In genomic region chr11:27495710-27496300, GRCh38 we compare ENCODE assay signal across 23 cellular contexts. TPM values are rescaled to one million over a fixed set of nuclear protein-coding genes. Genes with fewer than 3 reads are reported as not detected.
DNase-seq lines count a peak whose midpoint lies in the region; ATAC-seq and TF ChIP-seq lines count a peak whose summit lies in the region.
"Had no signal": no experiment of that assay in that cellular context is flagged by ENCODE, and none has a peak within 500 bp of the region (broad histone marks: within the 10 kb centered on the region; RNA-seq: fewer than 3 reads in every experiment).

No MANE protein-coding gene starts in this region.

- dilution Hi-C loops in mammary epithelial cell (cut with HindIII; ENCODE audit: low sequenced_read_pairs), result loop anchor here (25.0 kb wide), 1 partner anchor 309 kb away; no protein-coding TSS in a partner anchor

- H3K79me2 ChIP-seq in mammary epithelial cell (ENCODE audit: insufficient read depth, low read length), result peaks cover 34% of the 10 kb centered on the region

- peak overlapping the region; percentile 19 for H3K27ac Mint-ChIP-seq in MCF 10A (ENCODE audit: low read depth, unreplicated experiment)
- peak overlapping the region; percentile 53 for H3K27ac Mint-ChIP-seq in stimulated activated effector memory CD8-positive, alpha-beta T cell treated with anti-CD3 and anti-CD28 coated beads, Interleukin-12 subunit alpha, Interleukin-12 subunit beta, amount 100 ng/mL, for 72 hours
- H3K27ac Mint-ChIP-seq: B cell, IgD-negative memory B cell had no signal

- H3K4me1 ChIP-seq in mammary epithelial cell (ENCODE audit: insufficient read depth, low read length), result no peaks in the 10 kb centered on the region

- peaks cover 36% of the 10 kb centered on the region for H3K36me3 ChIP-seq in mammary epithelial cell (ENCODE audit: insufficient read depth, low read length)

- no peak overlapping the region for H3K4me2 ChIP-seq in mammary epithelial cell (ENCODE audit: insufficient read depth, low read depth, low read length)

- intact Hi-C loops in MCF 10A (cut with micrococcal nuclease) (loop anchor here (5.0 kb wide), 1 partner anchor 1836 kb away; no protein-coding TSS in a partner anchor), mammary epithelial cell (cut with micrococcal nuclease) (no loop called here)

- no peak overlapping the region for H3K4me3 Mint-ChIP-seq in MCF 10A (ENCODE audit: unreplicated experiment)
- H3K4me3 Mint-ChIP-seq in stimulated activated effector memory CD8-positive, alpha-beta T cell treated with anti-CD3 and anti-CD28 coated beads, Interleukin-12 subunit alpha, Interleukin-12 subunit beta, amount 100 ng/mL, for 72 hours, result no peak overlapping the region
- H3K4me3 Mint-ChIP-seq: B cell; CD8-positive, alpha-beta memory T cell; IgD-negative memory B cell had no signal

- BruUV-seq in MCF 10A (replicated peaks; lab: Mats Ljungman, UMichigan) (no TSS peak), mammary epithelial cell (replicated peaks; lab: Mats Ljungman, UMichigan) (no TSS peak)

- POLR2A ChIA-PET in MCF 10A (lab: Yijun Ruan, JAX), result interaction anchor here (0.8 to 3.6 kb wide), 5 partner anchors 9 to 312 kb away, joined by 3 to 15 read pairs (median 3); no protein-coding TSS in a partner anchor

- no peak overlapping the region for H3K4me3 ChIP-seq in mammary epithelial cell (replicated peaks in 1 of 3; ENCODE audit: insufficient read depth in 1 of 3, low read depth in 2 of 3, low read length in 3 of 3)

- H3K27me3 ChIP-seq in mammary epithelial cell (ENCODE audit: insufficient read depth, low read length), result no peaks in the 10 kb centered on the region

- H3K27ac ChIP-seq in mammary epithelial cell (ENCODE audit: insufficient read depth, low read depth, low read length), result no peak overlapping the region
- H3K27ac ChIP-seq: 22Rv1, C4-2B had no signal

- no peaks in the 10 kb centered on the region for H3K4me1 Mint-ChIP-seq in MCF 10A (ENCODE audit: insufficient read depth, unreplicated experiment)
- no peaks in the 10 kb centered on the region for H3K4me1 Mint-ChIP-seq in stimulated activated effector memory CD8-positive, alpha-beta T cell treated with anti-CD3 and anti-CD28 coated beads, Interleukin-12 subunit alpha, Interleukin-12 subunit beta, amount 100 ng/mL, for 72 hours

- TF ChIP-seq CTCF in MCF 10A (IDR thresholded peaks at IDR 0.05; ENCODE audit: unreplicated experiment), result no peak
- TF ChIP-seq CTCF in mammary epithelial cell (conservative IDR thresholded peaks at IDR 0.05 in 1 of 2, IDR thresholded peaks at IDR 0.05 in 1 of 2; ENCODE audit: extremely low read depth in 1 of 2, insufficient read depth in 1 of 2, low read depth in 1 of 2, low read length in 2 of 2), result no peak

- no peaks in the 10 kb centered on the region for H3K9me3 Mint-ChIP-seq in MCF 10A (ENCODE audit: unreplicated experiment)
- H3K9me3 Mint-ChIP-seq in stimulated activated effector memory CD8-positive, alpha-beta T cell treated with anti-CD3 and anti-CD28 coated beads, Interleukin-12 subunit alpha, Interleukin-12 subunit beta, amount 100 ng/mL, for 72 hours, result no peaks in the 10 kb centered on the region
- H3K9me3 Mint-ChIP-seq: CD8-positive, alpha-beta memory T cell; IgD-negative memory B cell had no signal

- no peak for DNase-seq in MCF 10A (ENCODE audit: unreplicated experiment)
- no peak for DNase-seq in mammary epithelial cell
- peak; percentile 54 for DNase-seq in NCI-H146 (lab: John Stamatoyannopoulos, UW)
- DNase-seq in left lobe of liver (ENCODE audit: low spot score), result no peak
- DNase-seq in stimulated activated effector memory CD8-positive, alpha-beta T cell treated with anti-CD3 and anti-CD28 coated beads, Interleukin-12 subunit alpha, Interleukin-12 subunit beta, amount 100 ng/mL, for 72 hours (ENCODE audit: low spot score in 2 of 2), result no peak
- DNase-seq in D341Med (ENCODE audit: low spot score), result no peak
- DNase-seq: CD8-positive, alpha-beta memory T cell; DND-41; GOT3; HCEC 1CT; NCI-H1092 treated with DMSO at 0.1 percent for 48 hours; NCI-H1436; NCI-H1930; NCI-H2107; NCI-H446; NCI-H524 treated with DMSO at 0.1 percent for 48 hours; NCI-H774 had no signal

- H3K9ac ChIP-seq in mammary epithelial cell (ENCODE audit: insufficient read depth, low read length), result no peak overlapping the region

- peaks cover 73% of the 10 kb centered on the region for H3K36me3 Mint-ChIP-seq in MCF 10A (ENCODE audit: insufficient read depth, unreplicated experiment)
- H3K36me3 Mint-ChIP-seq in stimulated activated effector memory CD8-positive, alpha-beta T cell treated with anti-CD3 and anti-CD28 coated beads, Interleukin-12 subunit alpha, Interleukin-12 subunit beta, amount 100 ng/mL, for 72 hours, result peaks cover 100% of the 10 kb centered on the region
- H3K36me3 Mint-ChIP-seq: IgD-negative memory B cell had no signal

- ATAC-seq in left lobe of liver (peak; percentile 62), GM18907 (IDR thresholded peaks at IDR 0.05; ENCODE audit: unreplicated experiment) (no peak), SK-N-SH treated with all-trans-retinoic acid at 6 μM for 48 hours (no peak)
- no peak for ATAC-seq in stimulated activated effector memory CD8-positive, alpha-beta T cell treated with anti-CD3 and anti-CD28 coated beads, Interleukin-12 subunit alpha, Interleukin-12 subunit beta, amount 100 ng/mL, for 72 hours

- peaks cover 2% of the 10 kb centered on the region for H4K20me1 ChIP-seq in mammary epithelial cell (ENCODE audit: insufficient read depth, low read length)

- 100% methylated on average over 1 of the region's 1 CpG for WGBS in mammary epithelial cell (ENCODE audit: low coverage, missing lambda C conversion rate)

- H3K9me3 ChIP-seq in mammary epithelial cell (replicated peaks; ENCODE audit: insufficient read depth, low read length), result no peaks in the 10 kb centered on the region

- no peaks in the 10 kb centered on the region for H3K27me3 Mint-ChIP-seq in MCF 10A (ENCODE audit: insufficient read depth, unreplicated experiment)
- H3K27me3 Mint-ChIP-seq: B cell; CD8-positive, alpha-beta memory T cell; IgD-negative memory B cell had no signal

- H2AFZ ChIP-seq in mammary epithelial cell (ENCODE audit: low read depth, low read length), result no peak overlapping the region

- in situ Hi-C loops in mammary epithelial cell (cut with MboI; ENCODE audit: low sequenced_read_pairs in 2 of 2), result loop anchor here in 1 of 2 donors (10.0 kb wide), 1 partner anchor 311 kb away; no protein-coding TSS in a partner anchor

- CTCF ChIA-PET in MCF 10A (lab: Yijun Ruan, JAX), result interaction anchor here (0.6 to 8.3 kb wide), 19 partner anchors 9 to 1769 kb away, joined by 3 to 119 read pairs (median 3); partner anchors contain the start of genes LGR4 and LIN7C
- CTCF ChIA-PET in mammary epithelial cell (lab: Charles Lee; ENCODE audit: low non-redundant PET), result interaction anchor here (0.6 kb wide), 1 partner anchor 873 kb away, joined by 4 read pairs; no protein-coding TSS in a partner anchor

TF ChIP-seq in SK-N-SH treated with all-trans-retinoic acid at 6 μM for 48 hours, 23 proteins besides CTCF, POLR2A, EP300 and RAD21 (continues in another document):
- no peak for TF ChIP-seq TOX (CRISPR knock-in tag; IDR thresholded peaks at IDR 0.05; ENCODE audit: borderline replicate concordance)
- TF ChIP-seq BACH2 (CRISPR knock-in tag; IDR thresholded peaks at IDR 0.05; ENCODE audit: borderline replicate concordance), result no peak
- no peak for TF ChIP-seq PPARA (CRISPR knock-in tag; IDR thresholded peaks at IDR 0.05; ENCODE audit: borderline replicate concordance)
- TF ChIP-seq, protein P1, sequence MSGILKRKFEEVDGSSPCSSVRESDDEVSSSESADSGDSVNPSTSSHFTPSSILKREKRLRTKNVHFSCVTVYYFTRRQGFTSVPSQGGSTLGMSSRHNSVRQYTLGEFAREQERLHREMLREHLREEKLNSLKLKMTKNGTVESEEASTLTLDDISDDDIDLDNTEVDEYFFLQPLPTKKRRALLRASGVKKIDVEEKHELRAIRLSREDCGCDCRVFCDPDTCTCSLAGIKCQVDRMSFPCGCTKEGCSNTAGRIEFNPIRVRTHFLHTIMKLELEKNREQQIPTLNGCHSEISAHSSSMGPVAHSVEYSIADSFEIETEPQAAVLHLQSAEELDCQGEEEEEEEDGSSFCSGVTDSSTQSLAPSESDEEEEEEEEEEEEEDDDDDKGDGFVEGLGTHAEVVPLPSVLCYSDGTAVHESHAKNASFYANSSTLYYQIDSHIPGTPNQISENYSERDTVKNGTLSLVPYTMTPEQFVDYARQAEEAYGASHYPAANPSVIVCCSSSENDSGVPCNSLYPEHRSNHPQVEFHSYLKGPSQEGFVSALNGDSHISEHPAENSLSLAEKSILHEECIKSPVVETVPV (CRISPR knock-in tag; IDR thresholded peaks at IDR 0.05), result no peak
- TF ChIP-seq, protein P2, sequence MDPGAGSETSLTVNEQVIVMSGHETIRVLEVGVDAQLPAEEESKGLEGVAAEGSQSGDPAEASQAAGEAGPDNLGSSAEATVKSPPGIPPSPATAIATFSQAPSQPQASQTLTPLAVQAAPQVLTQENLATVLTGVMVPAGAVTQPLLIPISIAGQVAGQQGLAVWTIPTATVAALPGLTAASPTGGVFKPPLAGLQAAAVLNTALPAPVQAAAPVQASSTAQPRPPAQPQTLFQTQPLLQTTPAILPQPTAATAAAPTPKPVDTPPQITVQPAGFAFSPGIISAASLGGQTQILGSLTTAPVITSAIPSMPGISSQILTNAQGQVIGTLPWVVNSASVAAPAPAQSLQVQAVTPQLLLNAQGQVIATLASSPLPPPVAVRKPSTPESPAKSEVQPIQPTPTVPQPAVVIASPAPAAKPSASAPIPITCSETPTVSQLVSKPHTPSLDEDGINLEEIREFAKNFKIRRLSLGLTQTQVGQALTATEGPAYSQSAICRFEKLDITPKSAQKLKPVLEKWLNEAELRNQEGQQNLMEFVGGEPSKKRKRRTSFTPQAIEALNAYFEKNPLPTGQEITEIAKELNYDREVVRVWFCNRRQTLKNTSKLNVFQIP (CRISPR knock-in tag; IDR thresholded peaks at IDR 0.05; ENCODE audit: borderline replicate concordance, low read depth), result no peak
- TF ChIP-seq SNAI2 (CRISPR knock-in tag; IDR thresholded peaks at IDR 0.05), result no peak
- no peak for TF ChIP-seq ZNF70 (CRISPR knock-in tag; IDR thresholded peaks at IDR 0.05)
- TF ChIP-seq CSDC2 (CRISPR knock-in tag; IDR thresholded peaks at IDR 0.05), result no peak

RNA-seq across cellular contexts. Expression of gene LIN7C, which starts 10.8 kb away (rescaled TPM):
- total RNA-seq in MCF 10A (2022), result 47.7 and 50.3 TPM in 2 replicates
- total RNA-seq in mammary epithelial cell, result 10 to 100 TPM; 43.7 to 76.3 TPM
- 16.3 TPM for polyA plus RNA-seq in mammary epithelial cell
- polyA minus RNA-seq in mammary epithelial cell, result 20.2 TPM
- total RNA-seq in left lobe of liver, result 22.3 TPM

RNA-seq across cellular contexts. Expression of gene LGR4, which starts 23.2 kb away (rescaled TPM):
- total RNA-seq in MCF 10A (2022) (14.2 and 14.8 TPM in 2 replicates), mammary epithelial cell (10 to 100 TPM; 27.8 to 45.8 TPM), left lobe of liver (50.8 TPM)
- 19.3 TPM for polyA plus RNA-seq in mammary epithelial cell
- 93.1 TPM for polyA minus RNA-seq in mammary epithelial cell
